Comparison of ENCODE assay signal across 29 cellular contexts in genomic region chr2:38691994-38692393, GRCh38. TPM values are rescaled to one million over a fixed set of nuclear protein-coding genes. Genes with fewer than 3 reads are reported as not detected.
DNase-seq lines count a peak whose midpoint lies in the region; ATAC-seq, FAIRE-seq and TF ChIP-seq lines count a peak whose summit lies in the region.
"Had no signal": no experiment of that assay in that cellular context is flagged by ENCODE, and none has a peak within 500 bp of the region (broad histone marks: within the 10 kb centered on the region; RNA-seq: fewer than 3 reads in every experiment).

No MANE protein-coding gene starts in this region.

- H3K4ac ChIP-seq in IMR-90 (ENCODE audit: low read depth, low read length), result peak overlapping the region; percentile 78; the same call in 1 of the 2 replicates

- peaks cover 7 to 10% of the 10 kb centered on the region in 2 experiments; a peak in 1 of 4 replicates for H3K79me1 ChIP-seq in IMR-90 (ENCODE audit: low read depth in 1 of 2, low read length in 2 of 2)

- in situ Hi-C loops in IMR-90 (cut with MboI; ENCODE audit: low sequenced_read_pairs), result no loop called here

- H3K27me3 ChIP-seq in IMR-90 (ENCODE audit: control insufficient read depth, insufficient read depth, low read length) (no peaks in the 10 kb centered on the region), astrocyte (ENCODE audit: insufficient read depth, low read length) (no peaks in the 10 kb centered on the region), pancreas (no peaks in the 10 kb centered on the region)
- H3K27me3 ChIP-seq: brain microvascular endothelial cell, tibial nerve had no signal

- H3K36me3 ChIP-seq in IMR-90 (ENCODE audit: control insufficient read depth, insufficient read depth, low read length), result no peaks in the 10 kb centered on the region
- no peaks in the 10 kb centered on the region for H3K36me3 ChIP-seq in astrocyte (ENCODE audit: insufficient read depth, low read length)
- no peaks in the 10 kb centered on the region for H3K36me3 ChIP-seq in pancreas
- H3K36me3 ChIP-seq: brain microvascular endothelial cell had no signal

- H3K4me3 ChIP-seq in IMR-90 (ENCODE audit: insufficient read depth, low read depth, low read length), result no peak overlapping the region
- no peak overlapping the region for H3K4me3 ChIP-seq in astrocyte (ENCODE audit: insufficient read depth, low read depth, low read length)
- no peak overlapping the region for H3K4me3 ChIP-seq in pancreas
- H3K4me3 ChIP-seq: coronary artery, tibial nerve had no signal

- intact Hi-C loops in activated CD8-positive, alpha-beta T cell treated with anti-CD3 and anti-CD28 coated beads for 36 hours (cut with micrococcal nuclease), result no loop called here
- intact Hi-C loops in IMR-90 (cut with micrococcal nuclease) (loop anchor here (1.0 kb wide), 2 partner anchors 10 to 25 kb away; no protein-coding TSS in a partner anchor), pancreas (cut with DNase I) (no loop called here)

- H3K23ac ChIP-seq in IMR-90 (ENCODE audit: low read depth, low read length), result no peak overlapping the region

- no peak overlapping the region for H3K56ac ChIP-seq in IMR-90 (ENCODE audit: extremely low read depth, insufficient read depth, low read length)

- H3K4me3 Mint-ChIP-seq in activated CD8-positive, alpha-beta T cell treated with anti-CD3 and anti-CD28 coated beads for 36 hours, result no peak overlapping the region
- no peak overlapping the region for H3K4me3 Mint-ChIP-seq in activated CD8-positive, alpha-beta T cell treated with anti-CD3 and anti-CD28 coated beads, Interleukin-2, amount 10 ng/mL, durations not matched to agents 7 days and 5 days
- no peak overlapping the region for H3K4me3 Mint-ChIP-seq in astrocyte (ENCODE audit: unreplicated experiment)
- H3K4me3 Mint-ChIP-seq: B cell; naive thymus-derived CD4-positive, alpha-beta T cell; stimulated activated naive CD8-positive, alpha-beta T cell treated with anti-CD3 and anti-CD28 coated beads, Interleukin-15, amount 100 ng/mL, for 72 hours; T-helper 1 cell treated with Interleukin-12 subunit alpha and Interleukin-12 subunit beta and Interleukin-4 antibody, amounts not matched to agents 30 μg/mL and 1 μg/mL, for 36 hours had no signal

- H2AK5ac ChIP-seq in IMR-90 (ENCODE audit: low read depth, low read length), result peak overlapping the region; percentile 20; the same call in 1 of the 2 replicates

- peak overlapping the region; percentile 76 for H2BK120ac ChIP-seq in IMR-90 (ENCODE audit: low read depth, low read length)

- ATAC-seq in activated CD8-positive, alpha-beta T cell treated with anti-CD3 and anti-CD28 coated beads for 36 hours, result no peak
- no peak for ATAC-seq in activated CD8-positive, alpha-beta T cell treated with anti-CD3 and anti-CD28 coated beads, Interleukin-2, amount 10 ng/mL, durations not matched to agents 7 days and 5 days
- ATAC-seq in IMR-90 (ENCODE audit: low read depth), result no peak
- ATAC-seq in pancreas, result no peak
- ATAC-seq: naive thymus-derived CD4-positive, alpha-beta T cell; stimulated activated naive CD8-positive, alpha-beta T cell treated with anti-CD3 and anti-CD28 coated beads, Interleukin-15, amount 100 ng/mL, for 72 hours had no signal

- peaks cover 44% of the 10 kb centered on the region for H3K4me1 Mint-ChIP-seq in activated CD8-positive, alpha-beta T cell treated with anti-CD3 and anti-CD28 coated beads for 36 hours (ENCODE audit: low read depth)
- H3K4me1 Mint-ChIP-seq in activated CD8-positive, alpha-beta T cell treated with anti-CD3 and anti-CD28 coated beads, Interleukin-2, amount 10 ng/mL, durations not matched to agents 7 days and 5 days (ENCODE audit: low read depth), result peaks cover 36% of the 10 kb centered on the region
- H3K4me1 Mint-ChIP-seq in astrocyte (ENCODE audit: low read depth, unreplicated experiment), result peaks cover 29% of the 10 kb centered on the region

- POLR2A ChIA-PET in activated CD8-positive, alpha-beta T cell treated with anti-CD3 and anti-CD28 coated beads for 36 hours (lab: Charles Lee), result interaction anchor here (0.6 to 1.5 kb wide), 3 partner anchors 25 to 49 kb away, joined by 4 to 6 read pairs (median 4); no protein-coding TSS in a partner anchor
- POLR2A ChIA-PET in activated CD8-positive, alpha-beta T cell treated with anti-CD3 and anti-CD28 coated beads, Interleukin-2, amount 10 ng/mL, durations not matched to agents 7 days and 5 days (lab: Charles Lee), result interaction anchor here (0.7 to 0.8 kb wide), 2 partner anchors 14 to 244 kb away, joined by 3 read pairs; no protein-coding TSS in a partner anchor
- POLR2A ChIA-PET in IMR-90 (lab: Charles Lee; ENCODE audit: unreplicated experiment), result no interaction called here

- H4K20me1 ChIP-seq in IMR-90 (ENCODE audit: insufficient read depth, low read length), result no peaks in the 10 kb centered on the region
- no peaks in the 10 kb centered on the region for H4K20me1 ChIP-seq in astrocyte (ENCODE audit: insufficient read depth, low read length)

- peak overlapping the region; percentile 92; the same call in 2 of the 3 replicates for H2BK15ac ChIP-seq in IMR-90 (ENCODE audit: low read depth, low read length)

- H2AFZ ChIP-seq in IMR-90 (replicated peaks; ENCODE audit: low read length, poor library complexity) (no peak overlapping the region), astrocyte (ENCODE audit: low read depth, low read length) (no peak overlapping the region)

- no peak for TF ChIP-seq RAD21 in IMR-90 (IDR thresholded peaks at IDR 0.05; ENCODE audit: low read length)

- no peaks in the 10 kb centered on the region for H3K27me3 Mint-ChIP-seq in activated CD8-positive, alpha-beta T cell treated with anti-CD3 and anti-CD28 coated beads for 36 hours
- H3K27me3 Mint-ChIP-seq in activated CD8-positive, alpha-beta T cell treated with anti-CD3 and anti-CD28 coated beads, Interleukin-2, amount 10 ng/mL, durations not matched to agents 7 days and 5 days (ENCODE audit: low read depth), result no peaks in the 10 kb centered on the region
- no peaks in the 10 kb centered on the region for H3K27me3 Mint-ChIP-seq in astrocyte (ENCODE audit: low read depth, unreplicated experiment)
- H3K27me3 Mint-ChIP-seq: B cell; naive thymus-derived CD4-positive, alpha-beta T cell; stimulated activated naive CD8-positive, alpha-beta T cell treated with anti-CD3 and anti-CD28 coated beads, Interleukin-15, amount 100 ng/mL, for 72 hours had no signal

- H3K79me2 ChIP-seq in astrocyte (ENCODE audit: insufficient read depth, low read length), result no peaks in the 10 kb centered on the region

- H3K9me3 ChIP-seq in IMR-90 (ENCODE audit: control insufficient read depth, insufficient read depth, low read length) (no peaks in the 10 kb centered on the region), astrocyte (ENCODE audit: insufficient read depth, low read depth, low read length) (no peaks in the 10 kb centered on the region), pancreas (no peaks in the 10 kb centered on the region)
- H3K9me3 ChIP-seq: tibial nerve had no signal

- peak overlapping the region; percentile 50 for H3K18ac ChIP-seq in IMR-90 (ENCODE audit: low read depth, low read length)

- H3K27ac ChIP-seq in IMR-90 (ENCODE audit: insufficient read depth, low read length) (no peak overlapping the region), astrocyte (ENCODE audit: low read depth, low read length) (no peak overlapping the region), pancreas (peak overlapping the region; percentile 13 to 74 (median 46))
- H3K27ac ChIP-seq: coronary artery, tibial nerve had no signal

- BruUV-seq in IMR-90 (replicated peaks; lab: Mats Ljungman, UMichigan), result no TSS peak

- H3K4me1 ChIP-seq in IMR-90 (ENCODE audit: control insufficient read depth, insufficient read depth, low read length) (peaks cover 20% of the 10 kb centered on the region), astrocyte (ENCODE audit: insufficient read depth, low read length) (peaks cover 15% of the 10 kb centered on the region), pancreas (peaks cover 31 to 52% (median 49%) of the 10 kb centered on the region in 3 donors)

- H3K27ac Mint-ChIP-seq in activated CD8-positive, alpha-beta T cell treated with anti-CD3 and anti-CD28 coated beads for 36 hours, result peak overlapping the region; percentile 59
- H3K27ac Mint-ChIP-seq in activated CD8-positive, alpha-beta T cell treated with anti-CD3 and anti-CD28 coated beads, Interleukin-2, amount 10 ng/mL, durations not matched to agents 7 days and 5 days, result no peak overlapping the region
- peak overlapping the region; percentile 54 for H3K27ac Mint-ChIP-seq in astrocyte (ENCODE audit: unreplicated experiment)
- H3K27ac Mint-ChIP-seq: B cell had no signal

- DNase-seq in activated CD8-positive, alpha-beta T cell treated with anti-CD3 and anti-CD28 coated beads for 36 hours, result no peak
- DNase-seq in activated CD8-positive, alpha-beta T cell treated with anti-CD3 and anti-CD28 coated beads, Interleukin-2, amount 10 ng/mL, durations not matched to agents 7 days and 5 days, result no peak
- DNase-seq in IMR-90, result no peak
- no peak for DNase-seq in astrocyte (ENCODE audit: low read depth)
- DNase-seq in pancreas, result no peak
- DNase-seq in NOMO-1 treated with DMSO at 0.1 percent for 48 hours (lab: John Stamatoyannopoulos, UW; ENCODE audit: unreplicated experiment), result no peak
- DNase-seq in GOT3 (lab: John Stamatoyannopoulos, UW), result no peak
- no peak for DNase-seq in NCI-H526 (lab: John Stamatoyannopoulos, UW)
- DNase-seq: activated CD4-positive, alpha-beta T cell treated with anti-CD3 and anti-CD28 coated beads, Interleukin-2, amount 50 U/mL, for 4 hours; activated T-cell treated with anti-CD3 and anti-CD28 coated beads, Interleukin-2, amount 50 U/mL, for 48 hours; brain microvascular endothelial cell; Calu3; EL; left cardiac atrium; mesendoderm; naive thymus-derived CD4-positive, alpha-beta T cell; NCI-H1417 treated with DMSO at 0.1 percent for 48 hours; NCI-H510A; NK-92 treated with Interleukin-12 subunit alpha and Interleukin-12 subunit beta, amount 100 ng/mL, for 24 hours; occipital lobe; retina; stimulated activated CD4-positive, alpha-beta T cell treated with anti-CD3 and anti-CD28 coated beads, Interleukin-12 subunit alpha, Interleukin-12 subunit beta, amount 100 ng/mL, for 4 hours; stimulated activated CD4-positive, alpha-beta T cell treated with anti-CD3 and anti-CD28 coated beads, Interleukin-4, amount 100 ng/mL, for 4 hours; stimulated activated naive CD8-positive, alpha-beta T cell treated with anti-CD3 and anti-CD28 coated beads, Interleukin-15, amount 100 ng/mL, for 72 hours had no signal

- no peak overlapping the region for H3K4me2 ChIP-seq in IMR-90 (ENCODE audit: low read depth, low read length)
- H3K4me2 ChIP-seq in astrocyte (ENCODE audit: low read length), result no peak overlapping the region

- peaks cover 51% of the 10 kb centered on the region for H3K36me3 Mint-ChIP-seq in activated CD8-positive, alpha-beta T cell treated with anti-CD3 and anti-CD28 coated beads for 36 hours (ENCODE audit: low read depth)
- peaks cover 66% of the 10 kb centered on the region for H3K36me3 Mint-ChIP-seq in activated CD8-positive, alpha-beta T cell treated with anti-CD3 and anti-CD28 coated beads, Interleukin-2, amount 10 ng/mL, durations not matched to agents 7 days and 5 days (ENCODE audit: low read depth)
- no peaks in the 10 kb centered on the region for H3K36me3 Mint-ChIP-seq in astrocyte (ENCODE audit: low read depth, unreplicated experiment)

- H2AK9ac ChIP-seq in IMR-90 (replicated peaks; ENCODE audit: low read depth, low read length, poor library complexity), result no peak overlapping the region

- peak overlapping the region; percentile 26; the same call in 1 of the 2 replicates for H4K5ac ChIP-seq in IMR-90 (ENCODE audit: low read depth, low read length)

- H4K91ac ChIP-seq in IMR-90 (ENCODE audit: insufficient read depth, low read depth, low read length), result peak overlapping the region; percentile 43; the same call in 1 of the 2 replicates

- H3K9ac ChIP-seq in IMR-90 (ENCODE audit: low read depth, low read length), result no peak overlapping the region
- no peak overlapping the region for H3K9ac ChIP-seq in astrocyte (ENCODE audit: low read length)

- no peak for FAIRE-seq in astrocyte (lab: Jason Lieb, UNC)
- no peak for FAIRE-seq in pancreas (lab: Jason Lieb, UNC)
- FAIRE-seq: H1 had no signal

- peak overlapping the region; percentile 84 for H2BK20ac ChIP-seq in IMR-90 (ENCODE audit: low read depth, low read length)

- TF ChIP-seq POLR2A in IMR-90 (IDR thresholded peaks at IDR 0.05; ENCODE audit: low read depth, low read length), result no peak

- CTCF ChIA-PET in activated CD8-positive, alpha-beta T cell treated with anti-CD3 and anti-CD28 coated beads for 36 hours (lab: Charles Lee), result interaction anchor here (0.6 to 3.1 kb wide), 7 partner anchors 11 to 839 kb away, joined by 3 to 11 read pairs (median 3); no protein-coding TSS in a partner anchor
- CTCF ChIA-PET in activated CD8-positive, alpha-beta T cell treated with anti-CD3 and anti-CD28 coated beads, Interleukin-2, amount 10 ng/mL, durations not matched to agents 7 days and 5 days (lab: Charles Lee), result interaction anchor here (1.0 to 3.7 kb wide), 5 partner anchors 9 to 110 kb away, joined by 3 to 16 read pairs (median 3); no protein-coding TSS in a partner anchor
- CTCF ChIA-PET in IMR-90 (lab: Yijun Ruan, JAX), result interaction anchor here (0.7 kb wide), 1 partner anchor 69 kb away, joined by 4 read pairs; no protein-coding TSS in a partner anchor

- dilution Hi-C loops in IMR-90 (cut with HindIII; ENCODE audit: low sequenced_read_pairs, unreplicated experiment), result no loop called here

- peak overlapping the region; percentile 99 for H2BK5ac ChIP-seq in IMR-90 (ENCODE audit: low read depth, low read length, poor library complexity, severe bottlenecking)

- peak overlapping the region; percentile 7 to 58; a peak in 3 of 4 replicates for H4K8ac ChIP-seq in IMR-90 (ENCODE audit: low read depth in 2 of 2, low read length in 2 of 2)

- no peak for TF ChIP-seq CTCF in activated CD8-positive, alpha-beta T cell treated with anti-CD3 and anti-CD28 coated beads for 36 hours (IDR thresholded peaks at IDR 0.05)
- TF ChIP-seq CTCF in IMR-90 (conservative IDR thresholded peaks at IDR 0.05; ENCODE audit: low read depth, low read length), result no peak
- TF ChIP-seq CTCF in astrocyte (IDR thresholded peaks at IDR 0.05; ENCODE audit: insufficient read depth, low read depth, low read length), result no peak
- no peak for TF ChIP-seq CTCF in pancreas (IDR thresholded peaks at IDR 0.05)

- WGBS in IMR-90 (ENCODE audit: extremely low coverage in 2 of 2, insufficient read length in 1 of 2), 2 experiments, result no CpG with 5 or more reads among the region's 2 CpGs
- WGBS in pancreas, 2 donors, result 76 to 90% methylated on average over 2 of the region's 2 CpGs

- peak overlapping the region; percentile 50 for H3K14ac ChIP-seq in IMR-90 (replicated peaks; ENCODE audit: low read depth, low read length)

- peaks cover 17% of the 10 kb centered on the region; the same call in 1 of the 2 replicates for H3K9me1 ChIP-seq in IMR-90 (ENCODE audit: insufficient read depth, low read length)

- H3K9me3 Mint-ChIP-seq in activated CD8-positive, alpha-beta T cell treated with anti-CD3 and anti-CD28 coated beads for 36 hours, result no peaks in the 10 kb centered on the region
- H3K9me3 Mint-ChIP-seq in activated CD8-positive, alpha-beta T cell treated with anti-CD3 and anti-CD28 coated beads, Interleukin-2, amount 10 ng/mL, durations not matched to agents 7 days and 5 days (ENCODE audit: insufficient read depth), result no peaks in the 10 kb centered on the region
- peaks cover 1% of the 10 kb centered on the region for H3K9me3 Mint-ChIP-seq in astrocyte (ENCODE audit: unreplicated experiment)
- H3K9me3 Mint-ChIP-seq: naive thymus-derived CD4-positive, alpha-beta T cell; stimulated activated naive CD8-positive, alpha-beta T cell treated with anti-CD3 and anti-CD28 coated beads, Interleukin-15, amount 100 ng/mL, for 72 hours; T-helper 1 cell treated with Interleukin-12 subunit alpha and Interleukin-12 subunit beta and Interleukin-4 antibody, amounts not matched to agents 30 μg/mL and 1 μg/mL, for 36 hours had no signal

RNA-seq across cellular contexts. Expression of gene GALM, which starts 26.1 kb away (rescaled TPM):
- total RNA-seq in activated CD8-positive, alpha-beta T cell treated with anti-CD3 and anti-CD28 coated beads for 36 hours, result 10 to 100 TPM; 38.3 to 40.6 TPM
- 10 to 100 TPM; 27.6 TPM for total RNA-seq in activated CD8-positive, alpha-beta T cell treated with anti-CD3 and anti-CD28 coated beads, Interleukin-2, amount 10 ng/mL, durations not matched to agents 7 days and 5 days
- total RNA-seq in IMR-90 (2012; rRNA removed) (16.4 and 24.2 TPM in 2 replicates), astrocyte (9.8 and 10.1 TPM in 2 replicates), pancreas (10 to 100 TPM in 1 of 6 donors, 1 to 10 TPM in 5; 6.3 to 10.9 (median 7.4) TPM)
- polyA plus RNA-seq in IMR-90 (2012; rRNA removed) (11.8 and 12.1 TPM in 2 replicates), pancreas (1 to 10 TPM; 5.4 to 7.6 TPM)
- 14.7 and 16.4 TPM in 2 replicates for polyA plus RNA-seq in IMR-90 (2012; cell fraction: cytosol; rRNA removed)
- 7.5 and 8.4 TPM in 2 replicates for polyA plus RNA-seq in IMR-90 (2012; cell fraction: nucleus; rRNA removed; ENCODE audit: low replicate concordance)

RNA-seq across cellular contexts. Expression of gene SRSF7, which starts 59.2 kb away (rescaled TPM):
- 100 to 1,000 TPM; 320 to 333 TPM for total RNA-seq in activated CD8-positive, alpha-beta T cell treated with anti-CD3 and anti-CD28 coated beads for 36 hours
- 100 to 1,000 TPM; 348 to 356 TPM for total RNA-seq in activated CD8-positive, alpha-beta T cell treated with anti-CD3 and anti-CD28 coated beads, Interleukin-2, amount 10 ng/mL, durations not matched to agents 7 days and 5 days
- total RNA-seq in IMR-90 (2012; rRNA removed) (148 and 260 TPM in 2 replicates), astrocyte (104 and 120 TPM in 2 replicates), pancreas (10 to 100 TPM; 27.4 to 60.8 (median 39.9) TPM)
- polyA plus RNA-seq in IMR-90 (2012; rRNA removed) (191 and 193 TPM in 2 replicates), pancreas (100 to 1,000 TPM in 1 of 2 donors, 10 to 100 TPM in 1; 75.4 to 119 TPM)
- polyA plus RNA-seq in IMR-90 (2012; cell fraction: cytosol; rRNA removed), result 39.8 and 81.0 TPM in 2 replicates
- polyA plus RNA-seq in IMR-90 (2012; cell fraction: nucleus; rRNA removed; ENCODE audit: low replicate concordance), result 30.2 and 247 TPM in 2 replicates

Comparison
In these comparisons a context has a peak if more than half of its experiments do, and no peak if none do; other contexts are left out.
1. H3K27ac ChIP-seq: peak in pancreas (4 of 4); none in IMR-90 (single experiment) and astrocyte (single experiment).